In genomic region chr17:35969558-35970442, GRCh38 we compare ENCODE assay signal across 8 cellular contexts. TPM values are rescaled to one million over a fixed set of nuclear protein-coding genes. Genes with fewer than 3 reads are reported as not detected.
DNase-seq lines count a peak whose midpoint lies in the region; ATAC-seq lines count a peak whose summit lies in the region.

No MANE protein-coding gene starts in this region.

- no peak overlapping the region for H3K4me3 ChIP-seq in NT2/D1 (ENCODE audit: insufficient read length, low read depth)
- H3K4me3 ChIP-seq in naive thymus-derived CD4-positive, alpha-beta T cell (ENCODE audit: low read length): no peak overlapping the region

- POLR2A ChIA-PET in naive thymus-derived CD4-positive, alpha-beta T cell (lab: Charles Lee): no interaction called here

- H3K27me3 ChIP-seq in NT2/D1 (ENCODE audit: insufficient read depth, insufficient read length): no peaks in the 10 kb centered on the region
- no peaks in the 10 kb centered on the region for H3K27me3 ChIP-seq in naive thymus-derived CD4-positive, alpha-beta T cell (ENCODE audit: control insufficient read depth in 2 of 2, insufficient read depth in 2 of 2, low read length in 2 of 2)

- peaks cover 0 to 4% (median 0%) of the 10 kb centered on the region in 7 donors for H3K4me1 Mint-ChIP-seq in naive thymus-derived CD4-positive, alpha-beta T cell
- H3K4me1 Mint-ChIP-seq in stimulated activated effector memory CD8-positive, alpha-beta T cell treated with anti-CD3 and anti-CD28 coated beads, Interleukin-12 subunit alpha, Interleukin-12 subunit beta, amount 100 ng/mL, for 72 hours: peaks cover 48% of the 10 kb centered on the region

- CTCF ChIA-PET in naive thymus-derived CD4-positive, alpha-beta T cell (lab: Charles Lee): interaction anchor here (0.6 to 1.1 kb wide), 3 partner anchors 8 to 513 kb away, joined by 3 to 4 read pairs (median 3); no protein-coding TSS in a partner anchor

- H3K9me3 ChIP-seq in NT2/D1 (ENCODE audit: insufficient read depth, low read length): no peaks in the 10 kb centered on the region
- no peaks in the 10 kb centered on the region for H3K9me3 ChIP-seq in naive thymus-derived CD4-positive, alpha-beta T cell (ENCODE audit: control insufficient read depth in 2 of 3, low read length in 3 of 3)

- H3K36me3 Mint-ChIP-seq in naive thymus-derived CD4-positive, alpha-beta T cell: no peaks in the 10 kb centered on the region
- no peaks in the 10 kb centered on the region for H3K36me3 Mint-ChIP-seq in stimulated activated effector memory CD8-positive, alpha-beta T cell treated with anti-CD3 and anti-CD28 coated beads, Interleukin-12 subunit alpha, Interleukin-12 subunit beta, amount 100 ng/mL, for 72 hours

- H3K27ac Mint-ChIP-seq in naive thymus-derived CD4-positive, alpha-beta T cell: no peak overlapping the region
- peak overlapping the region; percentile 88 for H3K27ac Mint-ChIP-seq in stimulated activated effector memory CD8-positive, alpha-beta T cell treated with anti-CD3 and anti-CD28 coated beads, Interleukin-12 subunit alpha, Interleukin-12 subunit beta, amount 100 ng/mL, for 72 hours

- no peaks in the 10 kb centered on the region for H3K9me3 Mint-ChIP-seq in naive thymus-derived CD4-positive, alpha-beta T cell
- H3K9me3 Mint-ChIP-seq in stimulated activated effector memory CD8-positive, alpha-beta T cell treated with anti-CD3 and anti-CD28 coated beads, Interleukin-12 subunit alpha, Interleukin-12 subunit beta, amount 100 ng/mL, for 72 hours: no peaks in the 10 kb centered on the region

- H3K27me3 Mint-ChIP-seq in naive thymus-derived CD4-positive, alpha-beta T cell: peaks cover 0 to 19% (median 0%) of the 10 kb centered on the region in 5 donors

- no peak overlapping the region for H3K27ac ChIP-seq in naive thymus-derived CD4-positive, alpha-beta T cell (ENCODE audit: low read depth, low read length)

- intact Hi-C loops in naive thymus-derived CD4-positive, alpha-beta T cell (cut with micrococcal nuclease): loop anchor here (1.0 to 5.0 kb wide), 7 partner anchors 103 to 1268 kb away; no protein-coding TSS in a partner anchor

- no peak overlapping the region for H3K4me3 Mint-ChIP-seq in naive thymus-derived CD4-positive, alpha-beta T cell
- peak overlapping the region; percentile 31 for H3K4me3 Mint-ChIP-seq in stimulated activated effector memory CD8-positive, alpha-beta T cell treated with anti-CD3 and anti-CD28 coated beads, Interleukin-12 subunit alpha, Interleukin-12 subunit beta, amount 100 ng/mL, for 72 hours

- DNase-seq in CD1c-positive myeloid dendritic cell (ENCODE audit: extremely low spot score) (peak; percentile 88), HS-27A (ENCODE audit: low read depth) (peak; percentile 27), NT2/D1 (ENCODE audit: low read depth, low spot score) (peak; percentile 72), activated T-cell treated with anti-CD3 and anti-CD28 coated beads for 1 hour (ENCODE audit: low read depth) (peak; percentile 58), mesenteric fat pad (ENCODE audit: low spot score) (no peak)
- DNase-seq in naive thymus-derived CD4-positive, alpha-beta T cell: peak; percentile 4 to 67 (median 41)
- peak; percentile 71 to 88 for DNase-seq in stimulated activated effector memory CD8-positive, alpha-beta T cell treated with anti-CD3 and anti-CD28 coated beads, Interleukin-12 subunit alpha, Interleukin-12 subunit beta, amount 100 ng/mL, for 72 hours (ENCODE audit: low spot score in 2 of 2)

- H3K4me1 ChIP-seq in NT2/D1 (ENCODE audit: insufficient read depth, insufficient read length): no peaks in the 10 kb centered on the region
- no peaks in the 10 kb centered on the region for H3K4me1 ChIP-seq in naive thymus-derived CD4-positive, alpha-beta T cell (ENCODE audit: control insufficient read depth in 2 of 2, insufficient read depth in 2 of 2, low read length in 2 of 2)

- no peak overlapping the region for H3K9ac ChIP-seq in NT2/D1 (ENCODE audit: insufficient read length, low read depth)

- peak; percentile 68 for ATAC-seq in esophagus mucosa
- peak; percentile 73 for ATAC-seq in naive thymus-derived CD4-positive, alpha-beta T cell
- peak; percentile 76 for ATAC-seq in stimulated activated effector memory CD8-positive, alpha-beta T cell treated with anti-CD3 and anti-CD28 coated beads, Interleukin-12 subunit alpha, Interleukin-12 subunit beta, amount 100 ng/mL, for 72 hours

- H3K36me3 ChIP-seq in NT2/D1 (ENCODE audit: insufficient read depth, insufficient read length, low read length): no peaks in the 10 kb centered on the region
- H3K36me3 ChIP-seq in naive thymus-derived CD4-positive, alpha-beta T cell (ENCODE audit: control insufficient read depth in 2 of 3, insufficient read depth in 3 of 3, low read length in 3 of 3): no peaks in the 10 kb centered on the region

RNA-seq across cellular contexts. Expression of gene CCL16, which starts 11.5 kb away (rescaled TPM):
- total RNA-seq in esophagus mucosa: not detected
- not detected for total RNA-seq in naive thymus-derived CD4-positive, alpha-beta T cell
- polyA plus RNA-seq in naive thymus-derived CD4-positive, alpha-beta T cell: not detected
- not detected for total RNA-seq in mesenteric fat pad

RNA-seq across cellular contexts. Expression of gene CCL14, which starts 16.7 kb away (rescaled TPM):
- total RNA-seq in esophagus mucosa: 10.4 TPM
- not detected for total RNA-seq in naive thymus-derived CD4-positive, alpha-beta T cell
- polyA plus RNA-seq in naive thymus-derived CD4-positive, alpha-beta T cell: not detected
- total RNA-seq in mesenteric fat pad: 61.1 TPM

RNA-seq across cellular contexts. Expression of gene LYZL6, which starts 26.3 kb away (rescaled TPM):
- total RNA-seq in esophagus mucosa (not detected), mesenteric fat pad (not detected)
- total RNA-seq in naive thymus-derived CD4-positive, alpha-beta T cell: not detected
- polyA plus RNA-seq in naive thymus-derived CD4-positive, alpha-beta T cell: not detected

RNA-seq across cellular contexts. Expression of gene CCL15, which starts 31.6 kb away (rescaled TPM):
- total RNA-seq in esophagus mucosa: 0.68 TPM
- not detected for total RNA-seq in naive thymus-derived CD4-positive, alpha-beta T cell
- not detected for polyA plus RNA-seq in naive thymus-derived CD4-positive, alpha-beta T cell
- total RNA-seq in mesenteric fat pad: not detected

RNA-seq across cellular contexts. Expression of gene RDM1, which starts 39.2 kb away (rescaled TPM):
- total RNA-seq in esophagus mucosa: 1.1 TPM
- 1 to 10 TPM in 1 of 5 experiments, not detected in 4; 6.9 TPM for total RNA-seq in naive thymus-derived CD4-positive, alpha-beta T cell
- polyA plus RNA-seq in naive thymus-derived CD4-positive, alpha-beta T cell: under 1 TPM in 1 of 2 donors, not detected in 1; 0.39 TPM
- not detected for total RNA-seq in mesenteric fat pad

Comparison
In these comparisons a context has a peak if more than half of its experiments do, and no peak if none do; other contexts are left out.
1. RNA of gene CCL14, which starts 16.7 kb away (total RNA-seq): 61.1 TPM in mesenteric fat pad (single experiment) and 10.4 TPM in esophagus mucosa (single experiment); not detected in naive thymus-derived CD4-positive, alpha-beta T cell; every median in the first group is over 10 times any median in the second.
2. Peak in every context shown above with its lines, with median percentiles within 50 percentile points of each other: ATAC-seq.